ENCODE assay signal across 1 cellular context in genomic region chr7:50826371-50827172, GRCh38.
TF ChIP-seq lines count a peak whose summit lies in the region.

No MANE protein-coding gene starts in this region.

TF ChIP-seq in IMR-90, 13 proteins besides CTCF, POLR2A, EP300 and RAD21 (continued from another document):
- TF ChIP-seq RFX5 (IDR thresholded peaks at IDR 0.05; ENCODE audit: low read depth, low read length) = no peak
